Comparison of ENCODE assay signal across 11 cellular contexts in genomic region chr1:89262643-89263042, GRCh38. TPM values are rescaled to one million over a fixed set of nuclear protein-coding genes. Genes with fewer than 3 reads are reported as not detected.
DNase-seq lines count a peak whose midpoint lies in the region; ATAC-seq, FAIRE-seq and TF ChIP-seq lines count a peak whose summit lies in the region.
"Had no signal": no experiment of that assay in that cellular context is flagged by ENCODE, and none has a peak within 500 bp of the region (broad histone marks: within the 10 kb centered on the region; RNA-seq: fewer than 3 reads in every experiment).

No MANE protein-coding gene starts in this region.

- H3K9me3 Mint-ChIP-seq in CD8-positive, alpha-beta T cell: no peaks in the 10 kb centered on the region
- no peaks in the 10 kb centered on the region for H3K9me3 Mint-ChIP-seq in brain

- peak overlapping the region; percentile 32 for H3K4me3 Mint-ChIP-seq in CD8-positive, alpha-beta T cell
- peak overlapping the region in 1 of 5 experiments; percentile 60 for H3K4me3 Mint-ChIP-seq in brain

- CTCF ChIA-PET in CD8-positive, alpha-beta T cell (lab: Charles Lee): no interaction called here

- no peak overlapping the region for H3K9ac ChIP-seq in kidney (ENCODE audit: low read length in 2 of 2)

- H3K27me3 Mint-ChIP-seq in CD8-positive, alpha-beta T cell (ENCODE audit: low read depth): no peaks in the 10 kb centered on the region
- H3K27me3 Mint-ChIP-seq in brain: no peaks in the 10 kb centered on the region

- no peak for TF ChIP-seq CTCF in CD8-positive, alpha-beta T cell (IDR thresholded peaks at IDR 0.05)
- TF ChIP-seq CTCF in brain (conservative IDR thresholded peaks at IDR 0.05) (no peak), kidney (IDR thresholded peaks at IDR 0.05; ENCODE audit: borderline replicate concordance, extremely low read depth, insufficient read depth) (no peak)

- POLR2A ChIA-PET in CD8-positive, alpha-beta T cell (lab: Charles Lee): no interaction called here

- DNase-seq in CD8-positive, alpha-beta T cell: no peak
- peak; percentile 11 for DNase-seq in HPDE6-E6E7 (ENCODE audit: extremely low spot score)
- DNase-seq in kidney: no peak
- no peak for DNase-seq in left colon
- DNase-seq: activated effector memory CD4-positive, alpha-beta T cell treated with Interleukin-2 at 50 U/mL for 16 hours; pancreas; SJCRH30 had no signal

- peaks cover 61% of the 10 kb centered on the region for H3K4me1 ChIP-seq in CD8-positive, alpha-beta T cell (ENCODE audit: insufficient read depth, low read length)
- H3K4me1 ChIP-seq in muscle layer of duodenum (ENCODE audit: control insufficient read depth in 1 of 2, insufficient read depth in 2 of 2, low read length in 2 of 2) (peaks cover 9 to 36% of the 10 kb centered on the region in 2 donors), kidney (ENCODE audit: control insufficient read depth in 1 of 2, insufficient read depth in 1 of 2, low read depth in 1 of 2, low read length in 2 of 2) (peaks cover 0 to 2% of the 10 kb centered on the region in 2 donors)
- H3K4me1 ChIP-seq: pancreas, SJCRH30 had no signal

- H3K36me3 ChIP-seq in CD8-positive, alpha-beta T cell (ENCODE audit: insufficient read depth, low read length): peaks cover 23% of the 10 kb centered on the region
- H3K36me3 ChIP-seq in muscle layer of duodenum (ENCODE audit: control insufficient read depth in 1 of 2, insufficient read depth in 2 of 2, low read length in 2 of 2): no peaks in the 10 kb centered on the region
- no peaks in the 10 kb centered on the region for H3K36me3 ChIP-seq in kidney (ENCODE audit: control insufficient read depth in 1 of 2, insufficient read depth in 2 of 2, low read length in 2 of 2)
- H3K36me3 ChIP-seq: pancreas, SJCRH30 had no signal

- H3K4me3 ChIP-seq in CD8-positive, alpha-beta T cell (ENCODE audit: low read depth, low read length): no peak overlapping the region
- peak overlapping the region in 1 of 2 donors; percentile 46 for H3K4me3 ChIP-seq in muscle layer of duodenum (ENCODE audit: low read depth in 1 of 2, low read length in 2 of 2)
- H3K4me3 ChIP-seq in kidney (ENCODE audit: low read length in 2 of 2): no peak overlapping the region
- H3K4me3 ChIP-seq: pancreas, SJCRH30 had no signal

- peak overlapping the region; percentile 62 for H3K27ac Mint-ChIP-seq in CD8-positive, alpha-beta T cell
- peak overlapping the region in 3 of 5 experiments; percentile 25 to 69 (median 30) for H3K27ac Mint-ChIP-seq in brain

- FAIRE-seq in kidney (lab: Jason Lieb, UNC): no peak
- FAIRE-seq: pancreas had no signal

- peaks cover 76% of the 10 kb centered on the region for H3K36me3 Mint-ChIP-seq in CD8-positive, alpha-beta T cell
- H3K36me3 Mint-ChIP-seq in brain: no peaks in the 10 kb centered on the region

- H3K4me1 Mint-ChIP-seq in CD8-positive, alpha-beta T cell (ENCODE audit: low read depth): peaks cover 85% of the 10 kb centered on the region
- peaks cover 25% of the 10 kb centered on the region for H3K4me1 Mint-ChIP-seq in brain

- H3K9me3 ChIP-seq in CD8-positive, alpha-beta T cell (ENCODE audit: low read length): no peaks in the 10 kb centered on the region
- H3K9me3 ChIP-seq in muscle layer of duodenum (ENCODE audit: control insufficient read depth in 1 of 2, low read length in 2 of 2) (no peaks in the 10 kb centered on the region), kidney (ENCODE audit: control insufficient read depth in 1 of 2, low read length in 2 of 2) (no peaks in the 10 kb centered on the region)
- H3K9me3 ChIP-seq: pancreas, SJCRH30 had no signal

- H3K27ac ChIP-seq in CD8-positive, alpha-beta T cell (ENCODE audit: low read depth, low read length): no peak overlapping the region
- H3K27ac ChIP-seq in muscle layer of duodenum (ENCODE audit: low read length): peak overlapping the region; percentile 17
- H3K27ac ChIP-seq in kidney (ENCODE audit: low read depth in 2 of 2, low read length in 2 of 2): no peak overlapping the region
- H3K27ac ChIP-seq: pancreas, SJCRH30 had no signal

- no peak for ATAC-seq in CD8-positive, alpha-beta T cell
- ATAC-seq in HG02938 (IDR thresholded peaks at IDR 0.05; ENCODE audit: unreplicated experiment): no peak
- ATAC-seq in left colon: no peak
- ATAC-seq in GM18517 (IDR thresholded peaks at IDR 0.05; ENCODE audit: unreplicated experiment): no peak

- intact Hi-C loops in CD8-positive, alpha-beta T cell (cut with DNase I, micrococcal nuclease): no loop called here
- intact Hi-C loops in kidney (cut with DNase I): loop anchor here (10.0 kb wide), 1 partner anchor 58 kb away; no protein-coding TSS in a partner anchor
- intact Hi-C loops in left colon (cut with DNase I, micrococcal nuclease): no loop called here

- H3K27me3 ChIP-seq in CD8-positive, alpha-beta T cell (ENCODE audit: insufficient read depth, low read length): no peaks in the 10 kb centered on the region
- no peaks in the 10 kb centered on the region for H3K27me3 ChIP-seq in muscle layer of duodenum (ENCODE audit: low read depth, low read length)
- H3K27me3 ChIP-seq: pancreas, SJCRH30 had no signal

RNA-seq across cellular contexts. Expression of gene GBP5, which starts 10.0 kb away (rescaled TPM):
- 100 to 1,000 TPM; 114 to 125 TPM for total RNA-seq in CD8-positive, alpha-beta T cell
- polyA plus RNA-seq in brain (ENCODE audit: insufficient read depth, low read depth, low replicate concordance) (0.17 TPM), kidney (ENCODE audit: insufficient read depth, low read depth, low replicate concordance) (0.52 TPM)
- total RNA-seq in kidney (7.3 TPM), left colon (1 to 10 TPM; 2.2 to 2.7 TPM)

Comparison
In these comparisons a context has a peak if more than half of its experiments do, and no peak if none do; other contexts are left out.
1. RNA of gene GBP5, which starts 10.0 kb away (total RNA-seq): 114 to 125 TPM in CD8-positive, alpha-beta T cell; 7.3 TPM in kidney (single experiment) and 2.2 to 2.7 TPM in left colon; every median in the first group is over 10 times any median in the second.